In the genomic region with DNA sequence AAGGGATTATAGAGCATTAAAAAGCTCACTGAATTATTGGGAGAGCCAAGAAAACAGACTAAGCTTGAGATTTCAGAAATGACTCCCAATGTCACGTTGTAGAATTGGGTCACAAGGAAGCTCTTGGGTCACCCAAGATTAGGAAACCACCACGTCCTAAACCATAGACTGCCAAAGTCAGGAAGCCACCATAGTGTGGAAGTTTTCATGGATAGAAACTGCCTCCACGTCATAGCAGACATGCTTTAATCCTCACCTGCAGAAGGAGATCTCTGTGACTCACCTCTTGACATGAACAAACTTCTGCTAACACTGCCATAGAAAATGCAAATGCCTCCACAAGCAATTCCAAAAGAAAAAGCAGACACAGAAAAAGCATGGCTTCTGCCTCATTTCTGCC, we compare ENCODE assay signal across 15 cellular contexts.
DNase-seq lines count a peak whose midpoint lies in the region; ATAC-seq and TF ChIP-seq lines count a peak whose summit lies in the region.
"Had no signal": no experiment of that assay in that cellular context is flagged by ENCODE, and none has a peak within 500 bp of the region (broad histone marks: within the 10 kb centered on the region; RNA-seq: fewer than 3 reads in every experiment).

No MANE protein-coding gene starts in this region.

- ATAC-seq in heart right ventricle (no peak), left lung (peak; percentile 33), upper lobe of right lung (peak; percentile 70), GM21381 (IDR thresholded peaks at IDR 0.05; ENCODE audit: unreplicated experiment) (no peak)
- ATAC-seq in activated T-cell treated with anti-CD3 and anti-CD28 coated beads, Interleukin-2, amount 50 U/mL, for 4 hours: no peak
- ATAC-seq: GM23338 had no signal

- no peaks in the 10 kb centered on the region for H3K4me1 Mint-ChIP-seq in activated T-cell treated with anti-CD3 and anti-CD28 coated beads, Interleukin-2, amount 50 U/mL, for 4 hours (ENCODE audit: low read depth)
- H3K4me1 Mint-ChIP-seq: CD4-positive, alpha-beta memory T cell; GM23338 had no signal

- DNase-seq in cardiac muscle cell (ENCODE audit: low read depth in 1 of 2, low spot score in 1 of 2): no peak
- DNase-seq in heart right ventricle: no peak
- no peak for DNase-seq in left lung
- no peak for DNase-seq in upper lobe of right lung
- DNase-seq in activated T-cell treated with anti-CD3 and anti-CD28 coated beads, Interleukin-2, amount 50 U/mL, for 4 hours: no peak
- DNase-seq in GM20000 (ENCODE audit: low spot score): no peak
- DNase-seq: ACHN; CD4-positive, alpha-beta memory T cell; DND-41; GDM1; H7 had no signal

- peak overlapping the region; percentile 59 for H3K27ac ChIP-seq in cardiac muscle cell
- H3K27ac ChIP-seq in heart right ventricle: no peak overlapping the region
- H3K27ac ChIP-seq in esophagus (ENCODE audit: low read depth in 2 of 2, low read length in 1 of 2): peak overlapping the region; percentile 45 to 53
- H3K27ac ChIP-seq in left lung: no peak overlapping the region
- H3K27ac ChIP-seq in upper lobe of right lung: no peak overlapping the region
- H3K27ac ChIP-seq: BLaER1 treated with 17β-estradiol and CSF1 and Interleukin-3, amounts not matched to agents 10 nM and 100 nM had no signal

- H3K9me3 Mint-ChIP-seq in activated T-cell treated with anti-CD3 and anti-CD28 coated beads, Interleukin-2, amount 50 U/mL, for 4 hours: peaks cover 3% of the 10 kb centered on the region

- H3K27me3 ChIP-seq in cardiac muscle cell (no peaks in the 10 kb centered on the region), heart right ventricle (no peaks in the 10 kb centered on the region), esophagus (ENCODE audit: control insufficient read depth in 1 of 2, insufficient read depth in 2 of 2, low read length in 2 of 2) (no peaks in the 10 kb centered on the region), left lung (no peaks in the 10 kb centered on the region), upper lobe of right lung (no peaks in the 10 kb centered on the region)
- H3K27me3 ChIP-seq: BLaER1 treated with 17β-estradiol and CSF1 and Interleukin-3, amounts not matched to agents 10 nM and 100 nM had no signal

- intact Hi-C loops in heart right ventricle (cut with DNase I) (no loop called here), left lung (cut with DNase I) (no loop called here), upper lobe of right lung (cut with DNase I) (no loop called here)

- peaks cover 8% of the 10 kb centered on the region for H3K36me3 Mint-ChIP-seq in activated T-cell treated with anti-CD3 and anti-CD28 coated beads, Interleukin-2, amount 50 U/mL, for 4 hours (ENCODE audit: insufficient read depth)

- H3K4me1 ChIP-seq in cardiac muscle cell (ENCODE audit: low read depth) (peaks cover 22% of the 10 kb centered on the region), heart right ventricle (peaks cover 0 to 9% (median 0%) of the 10 kb centered on the region in 9 donors), esophagus (ENCODE audit: control insufficient read depth in 2 of 2, insufficient read depth in 2 of 2, low read length in 1 of 2) (no peaks in the 10 kb centered on the region), left lung (peaks cover 0 to 9% of the 10 kb centered on the region in 2 donors), upper lobe of right lung (no peaks in the 10 kb centered on the region)
- H3K4me1 ChIP-seq: BLaER1 treated with 17β-estradiol and CSF1 and Interleukin-3, amounts not matched to agents 10 nM and 100 nM had no signal

- H3K9me3 ChIP-seq in cardiac muscle cell (ENCODE audit: low read depth): no peaks in the 10 kb centered on the region
- peaks cover 0 to 8% (median 0%) of the 10 kb centered on the region in 11 donors for H3K9me3 ChIP-seq in heart right ventricle
- H3K9me3 ChIP-seq in esophagus (ENCODE audit: control insufficient read depth in 2 of 2, insufficient read depth in 1 of 2, low read depth in 1 of 2, low read length in 1 of 2): no peaks in the 10 kb centered on the region
- peaks cover 0 to 6% of the 10 kb centered on the region in 2 donors for H3K9me3 ChIP-seq in left lung
- H3K9me3 ChIP-seq in upper lobe of right lung: no peaks in the 10 kb centered on the region

- no peak overlapping the region for H3K4me3 Mint-ChIP-seq in activated T-cell treated with anti-CD3 and anti-CD28 coated beads, Interleukin-2, amount 50 U/mL, for 4 hours
- H3K4me3 Mint-ChIP-seq: CD4-positive, alpha-beta memory T cell; GM23338 had no signal

- H3K36me3 ChIP-seq in cardiac muscle cell (no peaks in the 10 kb centered on the region), heart right ventricle (no peaks in the 10 kb centered on the region), esophagus (ENCODE audit: control insufficient read depth in 2 of 2, insufficient read depth in 2 of 2, low read length in 1 of 2) (no peaks in the 10 kb centered on the region), left lung (no peaks in the 10 kb centered on the region), upper lobe of right lung (no peaks in the 10 kb centered on the region)
- H3K36me3 ChIP-seq: BLaER1 treated with 17β-estradiol and CSF1 and Interleukin-3, amounts not matched to agents 10 nM and 100 nM had no signal

- H3K27me3 Mint-ChIP-seq in activated T-cell treated with anti-CD3 and anti-CD28 coated beads, Interleukin-2, amount 50 U/mL, for 4 hours (ENCODE audit: low read depth): no peaks in the 10 kb centered on the region

- H3K4me3 ChIP-seq in cardiac muscle cell (no peak overlapping the region), heart right ventricle (no peak overlapping the region), esophagus (ENCODE audit: low read depth in 1 of 2, low read length in 2 of 2) (no peak overlapping the region), left lung (no peak overlapping the region), upper lobe of right lung (no peak overlapping the region)
- H3K4me3 ChIP-seq: BLaER1 treated with 17β-estradiol and CSF1 and Interleukin-3, amounts not matched to agents 10 nM and 100 nM; GM23338 had no signal

- TF ChIP-seq CTCF in cardiac muscle cell (IDR thresholded peaks at IDR 0.05; ENCODE audit: low read depth, low read length) (no peak), heart right ventricle (IDR thresholded peaks at IDR 0.05) (no peak), left lung (IDR thresholded peaks at IDR 0.05) (no peak), upper lobe of right lung (IDR thresholded peaks at IDR 0.05) (no peak), GM20000 (IDR thresholded peaks at IDR 0.05; ENCODE audit: extremely low read depth, missing control alignments) (no peak)

- 69 to 71% methylated on average over 3 of the region's 3 CpGs for WGBS in heart right ventricle, 2 donors
- 36 to 47% methylated on average over 3 of the region's 3 CpGs for WGBS in esophagus, 2 donors

Comparison
In these comparisons a context has a peak if more than half of its experiments do, and no peak if none do; other contexts are left out.
1. H3K27ac ChIP-seq: peak in cardiac muscle cell (single experiment) and esophagus (2 of 2); none in heart right ventricle (0 of 10), left lung (0 of 2) and upper lobe of right lung (single experiment).
2. ATAC-seq: peak in left lung (single experiment) and upper lobe of right lung (single experiment); none in heart right ventricle (0 of 8), GM21381 (single experiment) and activated T-cell treated with anti-CD3 and anti-CD28 coated beads, Interleukin-2, amount 50 U/mL, for 4 hours (0 of 2).